Comparison of ENCODE assay signal across 8 cellular contexts in the genomic region with DNA sequence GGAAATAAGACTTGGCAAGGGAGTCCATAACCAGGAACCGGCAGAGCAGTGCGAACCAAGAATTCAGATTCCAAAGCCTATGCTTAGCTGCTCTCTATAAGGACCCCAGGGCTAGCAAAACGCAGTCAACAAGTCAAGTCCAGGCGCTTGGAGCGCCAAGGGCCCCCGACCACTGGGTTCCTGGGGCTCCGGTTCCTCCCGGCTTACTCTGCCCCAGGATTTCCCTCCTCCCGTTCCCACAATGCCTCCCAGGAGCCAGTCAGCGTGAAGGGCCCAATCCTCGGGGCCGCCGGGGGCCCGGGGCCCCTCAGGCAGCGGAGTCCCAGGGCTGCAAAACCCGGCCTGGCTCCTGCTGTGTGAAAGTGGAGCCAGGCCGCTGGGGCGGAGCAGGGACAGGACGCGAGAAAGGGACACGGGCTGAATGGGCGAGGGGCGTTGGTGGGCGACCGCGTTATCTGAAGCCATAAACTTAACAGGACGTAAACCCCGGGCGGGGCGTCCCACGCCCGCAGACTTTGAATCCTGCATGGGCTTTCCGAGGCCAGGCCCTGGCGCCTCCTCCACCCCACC.
DNase-seq lines count a peak whose midpoint lies in the region; TF ChIP-seq lines count a peak whose summit lies in the region.

No MANE protein-coding gene starts in this region.

- POLR2A ChIA-PET in GM10248 (lab: Yijun Ruan, JAX) = no interaction called here

- H3K4me3 ChIP-seq in iPS-18c (ENCODE audit: insufficient read depth, low read depth, low read length) = peak overlapping the region; percentile 82
- peak overlapping the region; percentile 32 for H3K4me3 ChIP-seq in skeletal muscle cell (ENCODE audit: low read depth, low read length)

- peak; percentile 70 for DNase-seq in GM10248 (ENCODE audit: extremely low spot score)
- peak; percentile 94 for DNase-seq in KBM-7
- peak; percentile 8 for DNase-seq in T-helper 9 cell
- DNase-seq in brain pericyte (ENCODE audit: low read depth, low spot score) = peak; percentile 51
- peak; percentile 37 for DNase-seq in skeletal muscle cell (ENCODE audit: low read depth)
- no peak for DNase-seq in NAMALWA (ENCODE audit: low spot score)
- DNase-seq in SKM-1 (lab: John Stamatoyannopoulos, UW; ENCODE audit: unreplicated experiment) = no peak

- CTCF ChIA-PET in GM10248 (lab: Yijun Ruan, JAX) = no interaction called here

- in situ Hi-C loops in KBM-7 (cut with MboI; ENCODE audit: low pct_unique_long_range_greater_than_20kb, low sequenced_read_pairs) = loop anchor here (10.0 kb wide), 1 partner anchor 51 kb away; no protein-coding TSS in a partner anchor

- no peak for TF ChIP-seq CTCF in GM10248 (IDR thresholded peaks at IDR 0.05; ENCODE audit: control extremely low read depth, extremely low read depth, low read depth, missing control alignments)

- H3K9me3 ChIP-seq in iPS-18c (ENCODE audit: control insufficient read depth, insufficient read depth, low read length) = no peaks in the 10 kb centered on the region

Comparison
In these comparisons a context has a peak if more than half of its experiments do, and no peak if none do; other contexts are left out.
1. DNase-seq: peak in GM10248 (single experiment), KBM-7 (single experiment), T-helper 9 cell (single experiment), brain pericyte (single experiment) and skeletal muscle cell (single experiment); none in NAMALWA (single experiment) and SKM-1 (single experiment).